ENCODE assay signal across 23 cellular contexts in the genomic region with DNA sequence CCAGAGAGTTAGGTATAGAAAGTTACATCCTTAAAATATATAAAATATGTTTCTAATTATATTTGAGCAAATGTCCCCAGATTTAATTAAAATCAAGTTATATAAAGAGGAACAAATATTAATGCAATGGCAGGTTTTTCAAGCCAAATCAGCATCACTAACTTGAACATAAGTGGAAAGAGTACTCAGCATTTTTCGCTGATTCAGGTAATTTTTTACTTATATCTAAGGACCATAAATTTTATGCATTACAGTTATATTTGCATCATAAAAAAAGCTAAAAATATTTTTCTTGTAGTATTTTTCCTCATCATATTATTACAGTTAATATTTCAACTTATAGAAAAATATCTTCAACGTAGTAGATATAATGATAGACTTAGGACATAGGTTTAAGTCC.
DNase-seq lines count a peak whose midpoint lies in the region; ATAC-seq, FAIRE-seq and TF ChIP-seq lines count a peak whose summit lies in the region.
"Had no signal": no experiment of that assay in that cellular context is flagged by ENCODE, and none has a peak within 500 bp of the region (broad histone marks: within the 10 kb centered on the region; RNA-seq: fewer than 3 reads in every experiment).

No MANE protein-coding gene starts in this region.

- no peaks in the 10 kb centered on the region for H4K20me1 ChIP-seq in HepG2 (ENCODE audit: insufficient read depth, low read length)

- no peaks in the 10 kb centered on the region for H3K4me1 ChIP-seq in HepG2 (ENCODE audit: insufficient read depth, low read length)
- H3K4me1 ChIP-seq in right lobe of liver = no peaks in the 10 kb centered on the region
- H3K4me1 ChIP-seq in pancreas = no peaks in the 10 kb centered on the region
- H3K4me1 ChIP-seq: BE2C, HAP-1 had no signal

- no peak for DNase-seq in HepG2 (ENCODE audit: low spot score)
- no peak for DNase-seq in right lobe of liver
- no peak for DNase-seq in pancreas
- no peak for DNase-seq in DMS 273 treated with DMSO at 0.1 percent for 48 hours (lab: John Stamatoyannopoulos, UW)
- DNase-seq in effector CD4-positive, alpha-beta T cell = no peak
- DNase-seq: ACHN; AML-193; BE2C; CD4-positive, alpha-beta T cell; CD8-positive, alpha-beta memory T cell; DMS53; DMS79 treated with DMSO at 0.1 percent for 48 hours; GF-D8; HFFc6 had no signal

- no peak for TF ChIP-seq RAD21 in HepG2 (CRISPR knock-in tag; IDR thresholded peaks at IDR 0.05)

- H2AFZ ChIP-seq in HepG2 (ENCODE audit: low read length) = no peak overlapping the region
- H2AFZ ChIP-seq: GM23338 had no signal

- no peak overlapping the region for H3K9ac ChIP-seq in HepG2 (ENCODE audit: insufficient read depth, low read depth, low read length)
- H3K9ac ChIP-seq: BLaER1 treated with 17β-estradiol and CSF1 and Interleukin-3, amounts not matched to agents 10 nM and 100 nM had no signal

- ATAC-seq in HepG2 = no peak
- no peak for ATAC-seq in right lobe of liver
- no peak for ATAC-seq in pancreas
- ATAC-seq: GM23338 had no signal

- no peak for TF ChIP-seq CTCF in HepG2 (CRISPR knock-in tag; IDR thresholded peaks at IDR 0.05)
- TF ChIP-seq CTCF in right lobe of liver (IDR thresholded peaks at IDR 0.05) = no peak
- TF ChIP-seq CTCF in pancreas (IDR thresholded peaks at IDR 0.05) = no peak

- POLR2A ChIA-PET in HepG2 (lab: Yijun Ruan, JAX) = no interaction called here

- WGBS in HepG2 (ENCODE audit: low lambda C conversion rate) = 3% methylated on average over 2 of the region's 2 CpGs
- WGBS in right lobe of liver (ENCODE audit: insufficient coverage, low coverage, low lambda C conversion rate, missing lambda C conversion rate) = 63% methylated on average over 2 of the region's 2 CpGs
- WGBS in pancreas, 2 donors = 83 to 90% methylated on average over 2 of the region's 2 CpGs

- in situ Hi-C loops in HepG2 (cut with HindIII; ENCODE audit: extremely low pct_ligation_motif_present, low pct_unique_long_range_greater_than_20kb) = no loop called here

- no peaks in the 10 kb centered on the region for H3K27me3 ChIP-seq in HepG2 (ENCODE audit: control insufficient read depth in 1 of 2, insufficient read depth in 2 of 2, low read length in 2 of 2)
- H3K27me3 ChIP-seq in right lobe of liver = peaks cover 0 to 13% of the 10 kb centered on the region in 2 donors
- peaks cover 0 to 7% (median 0%) of the 10 kb centered on the region in 4 donors for H3K27me3 ChIP-seq in pancreas
- H3K27me3 ChIP-seq: BE2C had no signal

- TF ChIP-seq POLR2A in HepG2 (IDR thresholded peaks at IDR 0.05; ENCODE audit: insufficient read depth in 1 of 2, low read depth in 2 of 2, low read length in 2 of 2) = no peak
- TF ChIP-seq POLR2A in right lobe of liver (IDR thresholded peaks at IDR 0.05) = no peak

- H3K36me3 ChIP-seq in HepG2 (replicated peaks in 1 of 2; ENCODE audit: control insufficient read depth in 1 of 2, insufficient read depth in 2 of 2, low read length in 2 of 2) (no peaks in the 10 kb centered on the region), right lobe of liver (no peaks in the 10 kb centered on the region), pancreas (no peaks in the 10 kb centered on the region)
- H3K36me3 ChIP-seq: BE2C; BLaER1 treated with 17β-estradiol and CSF1 and Interleukin-3, amounts not matched to agents 10 nM and 100 nM; HAP-1 had no signal

- H3K27ac ChIP-seq in HepG2 (ENCODE audit: extremely low read length, insufficient read depth, low read length) (no peak overlapping the region), right lobe of liver (no peak overlapping the region), pancreas (no peak overlapping the region)
- H3K27ac ChIP-seq: 22Rv1; BLaER1 treated with 17β-estradiol and CSF1 and Interleukin-3, amounts not matched to agents 10 nM and 100 nM had no signal

- intact Hi-C loops in HepG2 (cut with micrococcal nuclease; ENCODE audit: unreplicated experiment) = no loop called here
- intact Hi-C loops in right lobe of liver (cut with DNase I) = no loop called here
- intact Hi-C loops in pancreas (cut with DNase I) = no loop called here

- FAIRE-seq in HepG2 (lab: Jason Lieb, UNC) = no peak
- peak; percentile 91 for FAIRE-seq in colon (lab: Jason Lieb, UNC)
- FAIRE-seq in pancreas (lab: Jason Lieb, UNC) = peak; percentile 96
- FAIRE-seq: A204.1, D721Med, GM12891, GM18507 had no signal

- H3K4me2 ChIP-seq in HepG2 (ENCODE audit: low read depth, low read length) = no peak overlapping the region
- H3K4me2 ChIP-seq: GM23338 had no signal

- H3K9me3 ChIP-seq in HepG2 (ENCODE audit: low read length) = no peaks in the 10 kb centered on the region
- H3K9me3 ChIP-seq in right lobe of liver = no peaks in the 10 kb centered on the region
- H3K9me3 ChIP-seq in pancreas = no peaks in the 10 kb centered on the region
- H3K9me3 ChIP-seq: BE2C; BLaER1 treated with 17β-estradiol and CSF1 and Interleukin-3, amounts not matched to agents 10 nM and 100 nM; HAP-1 had no signal

- H3K4me3 ChIP-seq in HepG2 (replicated peaks in 1 of 3; ENCODE audit: insufficient read depth in 1 of 3, low read depth in 2 of 3, low read length in 3 of 3) (no peak overlapping the region), right lobe of liver (no peak overlapping the region), pancreas (no peak overlapping the region)
- H3K4me3 ChIP-seq: BLaER1 treated with 17β-estradiol and CSF1 and Interleukin-3, amounts not matched to agents 10 nM and 100 nM; GM23338; HAP-1 had no signal

- H3K79me2 ChIP-seq in HepG2 (ENCODE audit: insufficient read depth, low read length) = no peaks in the 10 kb centered on the region

- TF ChIP-seq EP300 in HepG2 (IDR thresholded peaks at IDR 0.05; ENCODE audit: low read depth in 2 of 2, low read length in 2 of 2) = no peak
- no peak for TF ChIP-seq EP300 in HepG2 (CRISPR knock-in tag; IDR thresholded peaks at IDR 0.05; ENCODE audit: borderline replicate concordance)

- no TSS peak for BruUV-seq in HepG2 (replicated peaks; lab: Mats Ljungman, UMichigan)

- CTCF ChIA-PET in HepG2 (lab: Yijun Ruan, JAX; ENCODE audit: low intra/inter-chr PET ratio, low total read pairs) = no interaction called here

TF ChIP-seq in HepG2, 621 proteins besides CTCF, POLR2A, EP300 and RAD21:
- peak; percentile 78 for TF ChIP-seq MAFF (IDR thresholded peaks at IDR 0.05; ENCODE audit: low read depth, low read length)
- TF ChIP-seq NFE2 (CRISPR knock-in tag; IDR thresholded peaks at IDR 0.05) = no peak
- no peak for TF ChIP-seq PHB2 (IDR thresholded peaks at IDR 0.05; ENCODE audit: partially characterized antibody)
- peak; percentile 64 to 87 for TF ChIP-seq MAFK (conservative IDR thresholded peaks at IDR 0.05 in 1 of 2, IDR thresholded peaks at IDR 0.05 in 1 of 2; ENCODE audit: low read length in 2 of 2)
- TF ChIP-seq ZNF644 (CRISPR knock-in tag; IDR thresholded peaks at IDR 0.05; ENCODE audit: low read depth) = no peak
- TF ChIP-seq, protein P1, sequence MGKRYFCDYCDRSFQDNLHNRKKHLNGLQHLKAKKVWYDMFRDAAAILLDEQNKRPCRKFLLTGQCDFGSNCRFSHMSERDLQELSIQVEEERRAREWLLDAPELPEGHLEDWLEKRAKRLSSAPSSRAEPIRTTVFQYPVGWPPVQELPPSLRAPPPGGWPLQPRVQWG (CRISPR knock-in tag; IDR thresholded peaks at IDR 0.05; ENCODE audit: borderline replicate concordance, low read depth) = no peak
- no peak for TF ChIP-seq ZSCAN21 (CRISPR knock-in tag; IDR thresholded peaks at IDR 0.05; ENCODE audit: borderline replicate concordance)
TF ChIP-seq in HepG2: peak in this region for 2.
